ENCODE assay signal across 2 cellular contexts in the genomic region with DNA sequence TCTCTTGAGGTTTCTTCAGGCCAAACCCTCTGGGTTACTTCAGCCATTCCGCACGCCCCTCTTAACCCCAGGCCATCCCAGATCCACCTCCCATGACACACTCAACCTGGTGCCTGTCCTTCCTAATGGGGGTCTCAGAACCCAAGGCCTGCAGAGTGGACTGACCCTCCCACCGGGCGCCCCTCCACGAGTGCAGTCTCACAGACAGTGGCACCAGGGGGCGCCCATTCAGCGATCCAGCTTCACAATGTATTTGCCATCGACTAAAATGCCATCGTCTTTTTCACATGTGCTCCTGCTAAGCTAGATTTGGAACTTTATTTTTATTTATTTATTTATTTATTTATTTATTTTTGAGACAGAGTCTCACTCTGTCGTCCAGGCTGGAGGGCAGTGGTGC.
TF ChIP-seq lines count a peak whose summit lies in the region.

No MANE protein-coding gene starts in this region.

TF ChIP-seq in GM23338, 12 proteins besides CTCF, POLR2A, EP300 and RAD21 (continues in another document):
- TF ChIP-seq, protein P1, sequence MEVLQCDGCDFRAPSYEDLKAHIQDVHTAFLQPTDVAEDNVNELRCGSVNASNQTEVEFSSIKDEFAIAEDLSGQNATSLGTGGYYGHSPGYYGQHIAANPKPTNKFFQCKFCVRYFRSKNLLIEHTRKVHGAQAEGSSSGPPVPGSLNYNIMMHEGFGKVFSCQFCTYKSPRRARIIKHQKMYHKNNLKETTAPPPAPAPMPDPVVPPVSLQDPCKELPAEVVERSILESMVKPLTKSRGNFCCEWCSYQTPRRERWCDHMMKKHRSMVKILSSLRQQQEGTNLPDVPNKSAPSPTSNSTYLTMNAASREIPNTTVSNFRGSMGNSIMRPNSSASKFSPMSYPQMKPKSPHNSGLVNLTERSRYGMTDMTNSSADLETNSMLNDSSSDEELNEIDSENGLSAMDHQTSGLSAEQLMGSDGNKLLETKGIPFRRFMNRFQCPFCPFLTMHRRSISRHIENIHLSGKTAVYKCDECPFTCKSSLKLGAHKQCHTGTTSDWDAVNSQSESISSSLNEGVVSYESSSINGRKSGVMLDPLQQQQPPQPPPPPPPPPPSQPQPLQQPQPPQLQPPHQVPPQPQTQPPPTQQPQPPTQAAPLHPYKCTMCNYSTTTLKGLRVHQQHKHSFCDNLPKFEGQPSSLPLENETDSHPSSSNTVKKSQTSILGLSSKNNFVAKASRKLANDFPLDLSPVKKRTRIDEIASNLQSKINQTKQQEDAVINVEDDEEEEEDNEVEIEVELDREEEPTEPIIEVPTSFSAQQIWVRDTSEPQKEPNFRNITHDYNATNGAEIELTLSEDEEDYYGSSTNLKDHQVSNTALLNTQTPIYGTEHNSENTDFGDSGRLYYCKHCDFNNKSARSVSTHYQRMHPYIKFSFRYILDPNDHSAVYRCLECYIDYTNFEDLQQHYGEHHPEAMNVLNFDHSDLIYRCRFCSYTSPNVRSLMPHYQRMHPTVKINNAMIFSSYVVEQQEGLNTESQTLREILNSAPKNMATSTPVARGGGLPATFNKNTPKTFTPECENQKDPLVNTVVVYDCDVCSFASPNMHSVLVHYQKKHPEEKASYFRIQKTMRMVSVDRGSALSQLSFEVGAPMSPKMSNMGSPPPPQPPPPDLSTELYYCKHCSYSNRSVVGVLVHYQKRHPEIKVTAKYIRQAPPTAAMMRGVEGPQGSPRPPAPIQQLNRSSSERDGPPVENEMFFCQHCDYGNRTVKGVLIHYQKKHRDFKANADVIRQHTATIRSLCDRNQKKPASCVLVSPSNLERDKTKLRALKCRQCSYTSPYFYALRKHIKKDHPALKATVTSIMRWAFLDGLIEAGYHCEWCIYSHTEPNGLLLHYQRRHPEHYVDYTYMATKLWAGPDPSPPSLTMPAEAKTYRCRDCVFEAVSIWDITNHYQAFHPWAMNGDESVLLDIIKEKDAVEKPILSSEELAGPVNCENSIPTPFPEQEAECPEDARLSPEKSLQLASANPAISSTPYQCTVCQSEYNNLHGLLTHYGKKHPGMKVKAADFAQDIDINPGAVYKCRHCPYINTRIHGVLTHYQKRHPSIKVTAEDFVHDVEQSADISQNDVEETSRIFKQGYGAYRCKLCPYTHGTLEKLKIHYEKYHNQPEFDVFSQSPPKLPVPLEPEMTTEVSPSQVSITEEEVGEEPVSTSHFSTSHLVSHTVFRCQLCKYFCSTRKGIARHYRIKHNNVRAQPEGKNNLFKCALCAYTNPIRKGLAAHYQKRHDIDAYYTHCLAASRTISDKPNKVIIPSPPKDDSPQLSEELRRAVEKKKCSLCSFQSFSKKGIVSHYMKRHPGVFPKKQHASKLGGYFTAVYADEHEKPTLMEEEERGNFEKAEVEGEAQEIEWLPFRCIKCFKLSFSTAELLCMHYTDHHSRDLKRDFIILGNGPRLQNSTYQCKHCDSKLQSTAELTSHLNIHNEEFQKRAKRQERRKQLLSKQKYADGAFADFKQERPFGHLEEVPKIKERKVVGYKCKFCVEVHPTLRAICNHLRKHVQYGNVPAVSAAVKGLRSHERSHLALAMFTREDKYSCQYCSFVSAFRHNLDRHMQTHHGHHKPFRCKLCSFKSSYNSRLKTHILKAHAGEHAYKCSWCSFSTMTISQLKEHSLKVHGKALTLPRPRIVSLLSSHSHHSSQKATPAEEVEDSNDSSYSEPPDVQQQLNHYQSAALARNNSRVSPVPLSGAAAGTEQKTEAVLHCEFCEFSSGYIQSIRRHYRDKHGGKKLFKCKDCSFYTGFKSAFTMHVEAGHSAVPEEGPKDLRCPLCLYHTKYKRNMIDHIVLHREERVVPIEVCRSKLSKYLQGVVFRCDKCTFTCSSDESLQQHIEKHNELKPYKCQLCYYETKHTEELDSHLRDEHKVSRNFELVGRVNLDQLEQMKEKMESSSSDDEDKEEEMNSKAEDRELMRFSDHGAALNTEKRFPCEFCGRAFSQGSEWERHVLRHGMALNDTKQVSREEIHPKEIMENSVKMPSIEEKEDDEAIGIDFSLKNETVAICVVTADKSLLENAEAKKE (CRISPR knock-in tag; IDR thresholded peaks at IDR 0.05), result no peak
- TF ChIP-seq POLR2AphosphoS5 (IDR thresholded peaks at IDR 0.05; ENCODE audit: low read depth) (no peak), REST (IDR thresholded peaks at IDR 0.05; ENCODE audit: unreplicated experiment) (no peak), EZH2phosphoT487 (IDR thresholded peaks at IDR 0.05; ENCODE audit: unreplicated experiment) (no peak), ZNF114 (CRISPR knock-in tag; IDR thresholded peaks at IDR 0.05) (no peak), NANOG (IDR thresholded peaks at IDR 0.05; ENCODE audit: borderline replicate concordance) (no peak), CREB1 (CRISPR knock-in tag; IDR thresholded peaks at IDR 0.05; ENCODE audit: low read depth) (no peak), JUNB (IDR thresholded peaks at IDR 0.05; ENCODE audit: unreplicated experiment) (no peak), EZH2 (IDR thresholded peaks at IDR 0.05; ENCODE audit: low read depth, unreplicated experiment) (no peak)
- TF ChIP-seq, protein P2, sequence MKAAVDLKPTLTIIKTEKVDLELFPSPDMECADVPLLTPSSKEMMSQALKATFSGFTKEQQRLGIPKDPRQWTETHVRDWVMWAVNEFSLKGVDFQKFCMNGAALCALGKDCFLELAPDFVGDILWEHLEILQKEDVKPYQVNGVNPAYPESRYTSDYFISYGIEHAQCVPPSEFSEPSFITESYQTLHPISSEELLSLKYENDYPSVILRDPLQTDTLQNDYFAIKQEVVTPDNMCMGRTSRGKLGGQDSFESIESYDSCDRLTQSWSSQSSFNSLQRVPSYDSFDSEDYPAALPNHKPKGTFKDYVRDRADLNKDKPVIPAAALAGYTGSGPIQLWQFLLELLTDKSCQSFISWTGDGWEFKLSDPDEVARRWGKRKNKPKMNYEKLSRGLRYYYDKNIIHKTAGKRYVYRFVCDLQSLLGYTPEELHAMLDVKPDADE (IDR thresholded peaks at IDR 0.05), result no peak

TF ChIP-seq in K562, 482 proteins besides CTCF, POLR2A, EP300 and RAD21:
- TF ChIP-seq VEZF1 (CRISPR knock-in tag; IDR thresholded peaks at IDR 0.05) (no peak), TFAM (CRISPR knock-in tag; conservative IDR thresholded peaks at IDR 0.05) (no peak), HMBOX1 (IDR thresholded peaks at IDR 0.05) (no peak), HNRNPUL1 (IDR thresholded peaks at IDR 0.05; ENCODE audit: low read length) (no peak), DIDO1 (tag; IDR thresholded peaks at IDR 0.05; ENCODE audit: low read depth) (no peak), E4F1 (CRISPR knock-in tag; IDR thresholded peaks at IDR 0.05; ENCODE audit: borderline replicate concordance) (no peak), CEBPB (tag; IDR thresholded peaks at IDR 0.05) (no peak), ZNF592 (IDR thresholded peaks at IDR 0.05) (no peak), ZNF639 (CRISPR knock-in tag; conservative IDR thresholded peaks at IDR 0.05 in 1 of 2, IDR thresholded peaks at IDR 0.05 in 1 of 2) (no peak), SREBF2 (CRISPR knock-in tag; IDR thresholded peaks at IDR 0.05) (no peak), ZNF785 (CRISPR knock-in tag; IDR thresholded peaks at IDR 0.05) (no peak), ERF (CRISPR knock-in tag; IDR thresholded peaks at IDR 0.05) (no peak)
- TF ChIP-seq, protein P3, sequence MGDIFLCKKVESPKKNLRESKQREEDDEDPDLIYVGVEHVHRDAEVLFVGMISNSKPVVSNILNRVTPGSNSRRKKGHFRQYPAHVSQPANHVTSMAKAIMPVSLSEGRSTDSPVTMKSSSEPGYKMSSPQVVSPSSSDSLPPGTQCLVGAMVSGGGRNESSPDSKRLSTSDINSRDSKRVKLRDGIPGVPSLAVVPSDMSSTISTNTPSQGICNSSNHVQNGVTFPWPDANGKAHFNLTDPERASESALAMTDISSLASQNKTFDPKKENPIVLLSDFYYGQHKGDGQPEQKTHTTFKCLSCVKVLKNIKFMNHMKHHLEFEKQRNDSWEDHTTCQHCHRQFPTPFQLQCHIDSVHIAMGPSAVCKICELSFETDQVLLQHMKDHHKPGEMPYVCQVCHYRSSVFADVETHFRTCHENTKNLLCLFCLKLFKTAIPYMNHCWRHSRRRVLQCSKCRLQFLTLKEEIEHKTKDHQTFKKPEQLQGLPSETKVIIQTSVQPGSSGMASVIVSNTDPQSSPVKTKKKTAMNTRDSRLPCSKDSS (IDR thresholded peaks at IDR 0.05; ENCODE audit: low read depth, partially characterized antibody), result no peak
